In the genomic region with DNA sequence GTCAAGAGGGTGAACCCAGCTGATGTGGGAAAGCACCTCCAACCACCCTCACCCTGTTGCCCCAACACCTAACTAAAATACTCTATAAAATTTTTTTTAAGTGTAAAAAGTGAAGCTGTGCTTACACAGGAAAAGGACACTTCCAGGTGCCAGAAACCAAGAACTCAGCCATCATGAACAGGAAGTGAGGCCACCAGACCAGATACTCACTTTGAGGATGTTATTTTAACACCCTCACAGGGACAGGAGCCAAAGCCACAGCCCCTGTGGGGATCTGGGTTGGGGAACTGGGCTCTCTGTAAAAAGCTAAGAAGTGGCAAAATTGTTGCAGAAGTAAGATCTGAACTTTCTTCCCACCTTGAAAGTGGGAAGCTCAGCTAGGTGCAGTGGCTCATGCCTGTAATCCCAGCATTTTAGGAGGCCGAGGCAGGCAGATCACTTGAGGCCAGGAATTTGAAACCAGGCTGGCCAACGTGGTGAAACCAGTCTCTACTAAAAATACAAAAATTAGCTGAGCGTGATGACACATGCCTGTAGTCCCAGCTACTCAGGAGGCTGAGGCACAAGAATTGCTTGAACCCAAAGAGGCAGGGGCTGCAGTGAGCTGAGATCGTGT, we compare ENCODE assay signal across 1 cellular context.
A peak's percentile ranks its signal among the peaks of the same experiment; 100 is the strongest.
TF ChIP-seq lines count a peak whose summit lies in the region.

No MANE protein-coding gene starts in this region.

TF ChIP-seq in GM12878, 131 proteins besides CTCF, POLR2A, EP300 and RAD21 (continued from another document):
- TF ChIP-seq, protein P1, sequence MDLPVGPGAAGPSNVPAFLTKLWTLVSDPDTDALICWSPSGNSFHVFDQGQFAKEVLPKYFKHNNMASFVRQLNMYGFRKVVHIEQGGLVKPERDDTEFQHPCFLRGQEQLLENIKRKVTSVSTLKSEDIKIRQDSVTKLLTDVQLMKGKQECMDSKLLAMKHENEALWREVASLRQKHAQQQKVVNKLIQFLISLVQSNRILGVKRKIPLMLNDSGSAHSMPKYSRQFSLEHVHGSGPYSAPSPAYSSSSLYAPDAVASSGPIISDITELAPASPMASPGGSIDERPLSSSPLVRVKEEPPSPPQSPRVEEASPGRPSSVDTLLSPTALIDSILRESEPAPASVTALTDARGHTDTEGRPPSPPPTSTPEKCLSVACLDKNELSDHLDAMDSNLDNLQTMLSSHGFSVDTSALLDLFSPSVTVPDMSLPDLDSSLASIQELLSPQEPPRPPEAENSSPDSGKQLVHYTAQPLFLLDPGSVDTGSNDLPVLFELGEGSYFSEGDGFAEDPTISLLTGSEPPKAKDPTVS (IDR thresholded peaks at IDR 0.05; ENCODE audit: low read depth, low read length), result no peak
- TF ChIP-seq JUNB (IDR thresholded peaks at IDR 0.05), result no peak
- TF ChIP-seq KDM1A (IDR thresholded peaks at IDR 0.05; ENCODE audit: borderline replicate concordance), result no peak
- TF ChIP-seq, protein P2, sequence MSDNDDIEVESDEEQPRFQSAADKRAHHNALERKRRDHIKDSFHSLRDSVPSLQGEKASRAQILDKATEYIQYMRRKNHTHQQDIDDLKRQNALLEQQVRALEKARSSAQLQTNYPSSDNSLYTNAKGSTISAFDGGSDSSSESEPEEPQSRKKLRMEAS (IDR thresholded peaks at IDR 0.05; ENCODE audit: low read depth, low read length), result no peak
- TF ChIP-seq EGR1 (IDR thresholded peaks at IDR 0.05; ENCODE audit: borderline replicate concordance in 1 of 2, low read depth in 2 of 2, low read length in 2 of 2), result no peak
- peak; percentile 97 to 98 for TF ChIP-seq IKZF2 (IDR thresholded peaks at IDR 0.05)
- TF ChIP-seq YBX1 (IDR thresholded peaks at IDR 0.05), result no peak
- no peak for TF ChIP-seq CHD2 (IDR thresholded peaks at IDR 0.05; ENCODE audit: borderline replicate concordance, low read depth, low read length)
- TF ChIP-seq NFYA (IDR thresholded peaks at IDR 0.05; ENCODE audit: borderline replicate concordance, low read depth, low read length), result no peak
- TF ChIP-seq, protein P3, sequence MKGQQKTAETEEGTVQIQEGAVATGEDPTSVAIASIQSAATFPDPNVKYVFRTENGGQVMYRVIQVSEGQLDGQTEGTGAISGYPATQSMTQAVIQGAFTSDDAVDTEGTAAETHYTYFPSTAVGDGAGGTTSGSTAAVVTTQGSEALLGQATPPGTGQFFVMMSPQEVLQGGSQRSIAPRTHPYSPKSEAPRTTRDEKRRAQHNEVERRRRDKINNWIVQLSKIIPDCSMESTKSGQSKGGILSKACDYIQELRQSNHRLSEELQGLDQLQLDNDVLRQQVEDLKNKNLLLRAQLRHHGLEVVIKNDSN (IDR thresholded peaks at IDR 0.05; ENCODE audit: borderline replicate concordance, extremely low read length, insufficient read depth, low read depth, low read length), result no peak
- TF ChIP-seq E2F8 (IDR thresholded peaks at IDR 0.05; ENCODE audit: low read depth, partially characterized antibody), result no peak
- TF ChIP-seq, protein P4, sequence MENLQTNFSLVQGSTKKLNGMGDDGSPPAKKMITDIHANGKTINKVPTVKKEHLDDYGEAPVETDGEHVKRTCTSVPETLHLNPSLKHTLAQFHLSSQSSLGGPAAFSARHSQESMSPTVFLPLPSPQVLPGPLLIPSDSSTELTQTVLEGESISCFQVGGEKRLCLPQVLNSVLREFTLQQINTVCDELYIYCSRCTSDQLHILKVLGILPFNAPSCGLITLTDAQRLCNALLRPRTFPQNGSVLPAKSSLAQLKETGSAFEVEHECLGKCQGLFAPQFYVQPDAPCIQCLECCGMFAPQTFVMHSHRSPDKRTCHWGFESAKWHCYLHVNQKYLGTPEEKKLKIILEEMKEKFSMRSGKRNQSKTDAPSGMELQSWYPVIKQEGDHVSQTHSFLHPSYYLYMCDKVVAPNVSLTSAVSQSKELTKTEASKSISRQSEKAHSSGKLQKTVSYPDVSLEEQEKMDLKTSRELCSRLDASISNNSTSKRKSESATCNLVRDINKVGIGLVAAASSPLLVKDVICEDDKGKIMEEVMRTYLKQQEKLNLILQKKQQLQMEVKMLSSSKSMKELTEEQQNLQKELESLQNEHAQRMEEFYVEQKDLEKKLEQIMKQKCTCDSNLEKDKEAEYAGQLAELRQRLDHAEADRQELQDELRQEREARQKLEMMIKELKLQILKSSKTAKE (IDR thresholded peaks at IDR 0.05; ENCODE audit: low read depth, poor library complexity, severe bottlenecking), result peak; percentile 73
- TF ChIP-seq ETV6 (conservative IDR thresholded peaks at IDR 0.05 in 1 of 2, IDR thresholded peaks at IDR 0.05 in 1 of 2; ENCODE audit: borderline replicate concordance in 1 of 2, low read depth in 1 of 2), result peak in 1 of 2 experiments; percentile 87; a peak in 2 of 4 replicates
- no peak for TF ChIP-seq BCL11A (IDR thresholded peaks at IDR 0.05; ENCODE audit: low read depth, low read length)
- no peak for TF ChIP-seq RBBP5 (conservative IDR thresholded peaks at IDR 0.05)
- TF ChIP-seq SMC3 (IDR thresholded peaks at IDR 0.05; ENCODE audit: borderline replicate concordance, low read length), result no peak
- peak; percentile 35; the same call in 1 of the 2 replicates for TF ChIP-seq NR2F1 (conservative IDR thresholded peaks at IDR 0.05)
- 0 out of 2 replicates have a peak, but pooled peaks have one; percentile 58 for TF ChIP-seq NFIC (IDR thresholded peaks at IDR 0.05; ENCODE audit: low read depth, low read length)
